Comparison of ENCODE assay signal across 1 cellular context in the genomic region with DNA sequence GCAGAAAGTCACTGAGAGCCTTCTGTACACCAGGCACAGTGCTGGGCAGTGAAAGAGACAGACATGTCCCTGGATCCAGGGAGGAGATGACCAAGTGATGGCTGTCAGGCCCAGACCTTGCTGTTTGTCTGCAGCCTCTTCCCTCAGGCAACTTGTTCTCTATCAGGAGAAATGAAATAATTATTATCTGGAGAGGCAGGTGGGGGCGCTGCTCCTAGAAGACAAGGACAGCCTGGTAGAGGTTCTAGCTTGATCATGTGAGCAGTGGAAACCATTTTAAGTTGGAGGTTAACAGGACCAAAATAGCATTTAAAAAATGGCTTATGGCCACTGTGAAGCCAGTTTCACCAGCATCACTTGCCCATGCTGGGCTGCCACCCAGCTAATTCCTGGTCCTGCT. TPM values are rescaled to one million over a fixed set of nuclear protein-coding genes. Genes with fewer than 3 reads are reported as not detected.
"Had no signal": no experiment of that assay in that cellular context is flagged by ENCODE, and none has a peak within 500 bp of the region (broad histone marks: within the 10 kb centered on the region; RNA-seq: fewer than 3 reads in every experiment).

No MANE protein-coding gene starts in this region.

RNA-seq across cellular contexts. Expression of a gene that starts 21.9 kb away (rescaled TPM):
- total RNA-seq: neural crest cell had no signal
